In the genomic region with DNA sequence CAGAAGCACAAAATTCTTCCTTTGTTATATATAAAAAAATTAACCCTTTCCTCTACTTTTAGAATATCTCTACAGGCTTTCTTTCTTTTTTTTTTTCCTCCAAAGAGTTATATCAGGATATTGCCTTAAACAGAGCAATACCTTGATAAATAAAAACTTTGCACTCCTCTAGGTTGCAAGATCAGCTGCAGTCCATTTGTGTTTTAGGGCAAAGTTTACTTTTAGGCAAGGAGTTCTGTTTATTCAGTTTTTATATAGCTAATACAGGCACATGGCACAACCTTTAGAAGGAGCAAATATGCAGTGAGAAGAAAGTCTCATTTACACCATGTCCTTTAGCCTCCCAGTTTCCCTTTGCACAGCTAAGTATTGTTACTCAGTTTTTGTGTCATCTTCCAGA, we compare ENCODE assay signal across 9 cellular contexts. TPM values are rescaled to one million over a fixed set of nuclear protein-coding genes. Genes with fewer than 3 reads are reported as not detected.
"Had no signal": no experiment of that assay in that cellular context is flagged by ENCODE, and none has a peak within 500 bp of the region (broad histone marks: within the 10 kb centered on the region; RNA-seq: fewer than 3 reads in every experiment).

No MANE protein-coding gene starts in this region.

- H3K4me3 ChIP-seq: GM23338, K562 had no signal

- DNase-seq: H9, HCEC 1CT, IMR-90 had no signal

- FAIRE-seq: H1, H54, K562 had no signal

- ATAC-seq: GM23338, K562 had no signal

- H2AFZ ChIP-seq: GM23338 had no signal

- H3K27ac ChIP-seq: HL-60 had no signal

- H3K4me2 ChIP-seq: GM23338 had no signal

RNA-seq across cellular contexts. Expression of a gene that starts 10.3 kb away (rescaled TPM):
- total RNA-seq: HT1080, IMR-90 had no signal
- polyA plus RNA-seq: K562 had no signal

RNA-seq across cellular contexts. Expression of a gene that starts 40.1 kb away (rescaled TPM):
- total RNA-seq: GM23338, K562 had no signal
- polyA plus RNA-seq: K562 had no signal
